ENCODE assay signal across 13 cellular contexts in genomic region chr1:43009274-43009673, GRCh38. TPM values are rescaled to one million over a fixed set of nuclear protein-coding genes. Genes with fewer than 3 reads are reported as not detected.
DNase-seq lines count a peak whose midpoint lies in the region; ATAC-seq and TF ChIP-seq lines count a peak whose summit lies in the region.
"Had no signal": no experiment of that assay in that cellular context is flagged by ENCODE, and none has a peak within 500 bp of the region (broad histone marks: within the 10 kb centered on the region; RNA-seq: fewer than 3 reads in every experiment).

No MANE protein-coding gene starts in this region.

- H3K4me1 ChIP-seq in NT2/D1 (ENCODE audit: insufficient read depth, insufficient read length), result peaks cover 21% of the 10 kb centered on the region
- peaks cover 44% of the 10 kb centered on the region for H3K4me1 ChIP-seq in ectodermal cell (ENCODE audit: control insufficient read depth, insufficient read depth, low read length)
- H3K4me1 ChIP-seq in tibial nerve, result peaks cover 0 to 20% (median 3%) of the 10 kb centered on the region in 4 donors
- H3K4me1 ChIP-seq: A549 had no signal

- H3K27ac ChIP-seq in ectodermal cell (ENCODE audit: insufficient read depth, low read depth, low read length, poor library complexity, severe bottlenecking) (peak overlapping the region; percentile 96), tibial nerve (peak overlapping the region in 3 of 4 donors; percentile 28 to 72 (median 48))
- H3K27ac ChIP-seq: A549 had no signal

- peak overlapping the region; percentile 23 for H3K9ac ChIP-seq in NT2/D1 (ENCODE audit: insufficient read length, low read depth)

- DNase-seq in NCI-H510A treated with DMSO at 0.1 percent for 48 hours (lab: John Stamatoyannopoulos, UW) (peak; percentile 58), NCI-H510A (lab: John Stamatoyannopoulos, UW) (no peak), NT2/D1 (ENCODE audit: low read depth, low spot score) (no peak), tibial nerve (ENCODE audit: low spot score in 2 of 2) (no peak), Right ventricle myocardium superior (no peak), HK-2 (ENCODE audit: unreplicated experiment) (no peak)
- no peak for DNase-seq in activated CD4-positive, CD25-positive, alpha-beta regulatory T cell (lab: John Stamatoyannopoulos, UW)
- DNase-seq: activated T-cell treated with anti-CD3 and anti-CD28 coated beads, Interleukin-2, amount 50 U/mL, for 72 hours; foreskin fibroblast; left ventricle myocardium superior; naive thymus-derived CD8-positive, alpha-beta T cell had no signal

- intact Hi-C loops in Right ventricle myocardium superior (cut with DNase I), result no loop called here

- H3K36me3 ChIP-seq in NT2/D1 (ENCODE audit: insufficient read depth, insufficient read length, low read length), result no peaks in the 10 kb centered on the region
- H3K36me3 ChIP-seq in ectodermal cell (ENCODE audit: control insufficient read depth, insufficient read depth, low read length), result no peaks in the 10 kb centered on the region
- no peaks in the 10 kb centered on the region for H3K36me3 ChIP-seq in tibial nerve

- WGBS in ectodermal cell, 2 experiments, result 67 to 69% methylated on average over 1 of the region's 2 CpGs
- WGBS in tibial nerve, 2 donors, result 59 to 61% methylated on average over 2 of the region's 2 CpGs

- H3K4me3 ChIP-seq in NT2/D1 (ENCODE audit: insufficient read length, low read depth) (no peak overlapping the region), ectodermal cell (ENCODE audit: insufficient read depth, low read depth, low read length) (no peak overlapping the region), tibial nerve (no peak overlapping the region)
- H3K4me3 ChIP-seq: A549 had no signal

- ATAC-seq in Right ventricle myocardium superior (ENCODE audit: poor library complexity), result no peak
- ATAC-seq: A549; activated T-cell treated with anti-CD3 and anti-CD28 coated beads, Interleukin-2, amount 50 U/mL, for 72 hours; left ventricle myocardium superior; naive thymus-derived CD8-positive, alpha-beta T cell had no signal

- H3K27me3 ChIP-seq in NT2/D1 (ENCODE audit: insufficient read depth, insufficient read length) (no peaks in the 10 kb centered on the region), ectodermal cell (ENCODE audit: control insufficient read depth, insufficient read depth, low read length, poor library complexity, severe bottlenecking) (no peaks in the 10 kb centered on the region), tibial nerve (peaks cover 0 to 33% of the 10 kb centered on the region in 2 donors)

- TF ChIP-seq EP300 in tibial nerve (IDR thresholded peaks at IDR 0.05), result no peak

- no peak for TF ChIP-seq CTCF in tibial nerve (IDR thresholded peaks at IDR 0.05)

- H3K9me3 ChIP-seq in NT2/D1 (ENCODE audit: insufficient read depth, low read length) (no peaks in the 10 kb centered on the region), ectodermal cell (ENCODE audit: control insufficient read depth, low read length) (no peaks in the 10 kb centered on the region), tibial nerve (no peaks in the 10 kb centered on the region)
- H3K9me3 ChIP-seq: A549 had no signal

- no peak for TF ChIP-seq POLR2A in tibial nerve (IDR thresholded peaks at IDR 0.05)

RNA-seq across cellular contexts. Expression of gene SLC2A1, which starts 50.6 kb away (rescaled TPM):
- 162 TPM for polyA plus RNA-seq in ectodermal cell (2013, experiment 1 of 4)
- 192 TPM for polyA plus RNA-seq in ectodermal cell (2013, experiment 2 of 4)
- polyA plus RNA-seq in ectodermal cell (2013, experiment 3 of 4), result 137 TPM
- polyA plus RNA-seq in ectodermal cell (2013, experiment 4 of 4), result 147 TPM
- total RNA-seq in tibial nerve (1,000 to 10,000 TPM in 3 of 4 donors, 100 to 1,000 TPM in 1; 953 to 4,970 (median 3,437) TPM), Right ventricle myocardium superior (41.2 TPM)

Comparison
In these comparisons a context has a peak if more than half of its experiments do, and no peak if none do; other contexts are left out.
1. RNA of gene SLC2A1, which starts 50.6 kb away (total RNA-seq): 953 to 4,970 TPM in tibial nerve; 41.2 TPM in Right ventricle myocardium superior (single experiment); every median in the first group is over 10 times any median in the second.